In genomic region chr5:59174248-59174844, GRCh38 we compare ENCODE assay signal across 8 cellular contexts.
DNase-seq lines count a peak whose midpoint lies in the region; ATAC-seq and TF ChIP-seq lines count a peak whose summit lies in the region.

No MANE protein-coding gene starts in this region.

- peak; percentile 44 for DNase-seq in COR-L47 (lab: John Stamatoyannopoulos, UW)
- DNase-seq in LHCN-M2 (ENCODE audit: low read depth), result peak; percentile 80
- DNase-seq in SK-N-MC (ENCODE audit: low read depth, low spot score), result peak; percentile 73
- DNase-seq in colonic mucosa, result no peak
- no peak for DNase-seq in lower lobe of right lung
- DNase-seq in upper lobe of right lung, result no peak
- no peak for DNase-seq in occipital lobe (lab: John Stamatoyannopoulos, UW)

- H3K4me1 ChIP-seq in colonic mucosa (no peaks in the 10 kb centered on the region), lower lobe of right lung (no peaks in the 10 kb centered on the region), upper lobe of right lung (no peaks in the 10 kb centered on the region)

- intact Hi-C loops in colonic mucosa (cut with DNase I), result loop anchor here (2.0 to 10.0 kb wide), 2 partner anchors 140 to 288 kb away; no protein-coding TSS in a partner anchor
- intact Hi-C loops in lower lobe of right lung (cut with DNase I), result loop anchor here (10.0 kb wide), 1 partner anchor 140 kb away; no protein-coding TSS in a partner anchor
- intact Hi-C loops in upper lobe of right lung (cut with DNase I), result loop anchor here (10.0 kb wide), 2 partner anchors 140 to 290 kb away; no protein-coding TSS in a partner anchor

- peak; percentile 78 for TF ChIP-seq CTCF in colonic mucosa (IDR thresholded peaks at IDR 0.05)
- peak; percentile 75 for TF ChIP-seq CTCF in lower lobe of right lung (IDR thresholded peaks at IDR 0.05)
- peak; percentile 85 for TF ChIP-seq CTCF in upper lobe of right lung (IDR thresholded peaks at IDR 0.05)

- H3K4me3 ChIP-seq in SK-N-MC (no peak overlapping the region), colonic mucosa (no peak overlapping the region), lower lobe of right lung (no peak overlapping the region), upper lobe of right lung (no peak overlapping the region)

- no peak overlapping the region for H3K27ac ChIP-seq in SK-N-MC
- H3K27ac ChIP-seq in colonic mucosa, result no peak overlapping the region
- no peak overlapping the region for H3K27ac ChIP-seq in lower lobe of right lung
- no peak overlapping the region for H3K27ac ChIP-seq in upper lobe of right lung

- H3K27me3 ChIP-seq in colonic mucosa (no peaks in the 10 kb centered on the region), lower lobe of right lung (ENCODE audit: low read depth) (no peaks in the 10 kb centered on the region), upper lobe of right lung (no peaks in the 10 kb centered on the region)

- ATAC-seq in GM19035 (IDR thresholded peaks at IDR 0.05; ENCODE audit: unreplicated experiment) (peak; percentile 54), lower lobe of right lung (peak; percentile 76 to 91), upper lobe of right lung (peak; percentile 86)

- no peak overlapping the region for H3K9ac ChIP-seq in SK-N-MC (ENCODE audit: insufficient read length)
- no peak overlapping the region for H3K9ac ChIP-seq in colonic mucosa (ENCODE audit: low read depth in 2 of 2, low read length in 2 of 2)

- H3K36me3 ChIP-seq in SK-N-MC (ENCODE audit: insufficient read depth, low read length) (no peaks in the 10 kb centered on the region), colonic mucosa (no peaks in the 10 kb centered on the region), lower lobe of right lung (no peaks in the 10 kb centered on the region), upper lobe of right lung (no peaks in the 10 kb centered on the region)

- no peaks in the 10 kb centered on the region for H3K9me3 ChIP-seq in SK-N-MC (ENCODE audit: low read depth, low read length)
- no peaks in the 10 kb centered on the region for H3K9me3 ChIP-seq in colonic mucosa
- no peaks in the 10 kb centered on the region for H3K9me3 ChIP-seq in lower lobe of right lung
- H3K9me3 ChIP-seq in upper lobe of right lung, result no peaks in the 10 kb centered on the region

Comparison
In these comparisons a context has a peak if more than half of its experiments do, and no peak if none do; other contexts are left out.
1. DNase-seq: peak in COR-L47 (single experiment), LHCN-M2 (single experiment) and SK-N-MC (single experiment); none in colonic mucosa (single experiment), lower lobe of right lung (single experiment), upper lobe of right lung (single experiment) and occipital lobe (single experiment).
2. Peak in every context shown above with its lines, with median percentiles within 50 percentile points of each other: ATAC-seq and CTCF ChIP-seq.